1 cellular context compared by ENCODE assay signal in the genomic region with DNA sequence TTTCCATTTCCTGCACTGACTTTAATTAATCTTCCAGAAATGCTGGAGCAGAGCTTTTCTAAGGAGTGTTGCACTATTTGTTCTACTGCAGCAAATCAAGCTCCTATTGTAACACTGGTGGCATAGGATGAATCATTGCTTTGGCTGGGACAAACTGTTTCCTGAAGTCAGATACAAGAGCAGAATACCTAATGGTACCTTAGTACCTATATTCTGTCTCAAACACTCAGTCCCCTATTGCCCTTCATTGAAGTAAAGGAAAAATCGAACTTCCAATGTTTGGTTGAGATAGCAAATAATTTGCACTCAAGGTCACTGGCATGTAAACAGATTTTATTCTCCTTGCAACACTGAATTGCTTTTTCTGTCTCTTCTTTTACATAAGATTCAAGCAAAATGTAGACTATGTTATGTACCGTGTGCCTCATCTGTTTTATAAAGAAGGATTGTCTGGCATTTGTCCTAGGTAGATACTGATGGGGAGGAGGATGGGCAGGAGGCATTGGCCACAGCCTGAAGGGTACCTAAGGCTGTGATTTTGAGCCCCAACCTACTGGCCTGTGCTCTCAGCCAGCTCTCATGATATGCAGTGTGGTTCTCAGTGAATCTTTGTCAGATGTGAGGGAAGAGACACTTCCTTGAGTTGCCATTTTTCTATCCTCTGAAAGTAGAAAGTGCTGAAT.
TF ChIP-seq lines count a peak whose summit lies in the region.

No MANE protein-coding gene starts in this region.

TF ChIP-seq in WTC11, 78 proteins besides CTCF, POLR2A, EP300 and RAD21 (continued from another document):
- TF ChIP-seq, protein P1, sequence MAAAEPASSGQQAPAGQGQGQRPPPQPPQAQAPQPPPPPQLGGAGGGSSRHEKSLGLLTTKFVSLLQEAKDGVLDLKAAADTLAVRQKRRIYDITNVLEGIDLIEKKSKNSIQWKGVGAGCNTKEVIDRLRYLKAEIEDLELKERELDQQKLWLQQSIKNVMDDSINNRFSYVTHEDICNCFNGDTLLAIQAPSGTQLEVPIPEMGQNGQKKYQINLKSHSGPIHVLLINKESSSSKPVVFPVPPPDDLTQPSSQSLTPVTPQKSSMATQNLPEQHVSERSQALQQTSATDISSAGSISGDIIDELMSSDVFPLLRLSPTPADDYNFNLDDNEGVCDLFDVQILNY (CRISPR knock-in tag; IDR thresholded peaks at IDR 0.05) = no peak
- TF ChIP-seq KAT7 (CRISPR knock-in tag; IDR thresholded peaks at IDR 0.05; ENCODE audit: borderline replicate concordance) = no peak
